In genomic region chr14:85574849-85575616, GRCh38 we compare ENCODE assay signal across 1 cellular context.
TF ChIP-seq lines count a peak whose summit lies in the region.

No MANE protein-coding gene starts in this region.

TF ChIP-seq in IMR-90, 13 proteins besides CTCF, POLR2A, EP300 and RAD21:
- 0 out of 2 replicates have a peak, but pooled peaks have one; percentile 20 for TF ChIP-seq NFE2L2 (IDR thresholded peaks at IDR 0.05; ENCODE audit: low read depth, low read length)
- no peak for TF ChIP-seq BHLHE40 (IDR thresholded peaks at IDR 0.05; ENCODE audit: low read depth, low read length)
- peak; percentile 90 for TF ChIP-seq MAFK (IDR thresholded peaks at IDR 0.05; ENCODE audit: low read depth, low read length)
- no peak for TF ChIP-seq MXI1 (IDR thresholded peaks at IDR 0.05; ENCODE audit: borderline replicate concordance, low read depth, low read length)
